Comparison of ENCODE assay signal across 10 cellular contexts in the genomic region with DNA sequence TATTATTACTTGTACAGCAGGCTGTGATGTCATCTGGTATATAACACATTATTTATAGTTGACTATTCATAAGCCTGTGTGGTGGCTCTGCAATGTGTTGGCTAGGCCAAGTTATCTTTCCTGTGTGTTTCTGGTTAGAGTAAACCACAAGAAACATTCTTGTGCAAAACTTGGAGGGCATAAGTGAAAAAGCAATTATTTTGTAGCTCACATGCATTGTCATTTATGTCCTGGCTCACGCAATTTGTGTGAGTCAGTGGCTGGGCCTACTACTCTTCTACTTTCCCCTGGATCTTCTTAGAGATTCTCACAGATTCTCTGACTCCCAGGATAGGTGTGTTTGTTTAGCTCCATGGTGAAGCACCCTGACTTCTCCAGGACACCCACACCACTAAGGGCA. TPM values are rescaled to one million over a fixed set of nuclear protein-coding genes. Genes with fewer than 3 reads are reported as not detected.
A peak's percentile ranks its signal among the peaks of the same experiment; 100 is the strongest.
DNase-seq lines count a peak whose midpoint lies in the region; ATAC-seq, FAIRE-seq and TF ChIP-seq lines count a peak whose summit lies in the region.
"Had no signal": no experiment of that assay in that cellular context is flagged by ENCODE, and none has a peak within 500 bp of the region (broad histone marks: within the 10 kb centered on the region; RNA-seq: fewer than 3 reads in every experiment).

No MANE protein-coding gene starts in this region.

- H3K36me3 Mint-ChIP-seq in HFFc6 (ENCODE audit: low read depth): no peaks in the 10 kb centered on the region
- H3K36me3 Mint-ChIP-seq in naive thymus-derived CD8-positive, alpha-beta T cell: no peaks in the 10 kb centered on the region

- POLR2A ChIA-PET in naive thymus-derived CD8-positive, alpha-beta T cell (lab: Charles Lee): no interaction called here

- H3K4me3 ChIP-seq in BLaER1 treated with 17β-estradiol and CSF1 and Interleukin-3, amounts not matched to agents 10 nM and 100 nM: no peak overlapping the region
- H3K4me3 ChIP-seq in SK-N-MC: no peak overlapping the region
- no peak overlapping the region for H3K4me3 ChIP-seq in fibroblast of the aortic adventitia (ENCODE audit: low read depth, low read length)

- peak overlapping the region in 8 of 11 experiments; percentile 3 to 69 (median 48); a peak in 12 of 22 replicates for H3K4me2 ChIP-seq in BLaER1 treated with 17β-estradiol and CSF1 and Interleukin-3, amounts not matched to agents 10 nM and 100 nM

- peaks cover 35% of the 10 kb centered on the region for H3K4me1 Mint-ChIP-seq in HFFc6 (ENCODE audit: low read depth)
- H3K4me1 Mint-ChIP-seq in naive thymus-derived CD8-positive, alpha-beta T cell: peaks cover 7 to 29% (median 23%) of the 10 kb centered on the region in 4 donors

- H3K9me3 Mint-ChIP-seq in HFFc6: no peaks in the 10 kb centered on the region
- peaks cover 0 to 3% (median 0%) of the 10 kb centered on the region in 9 donors for H3K9me3 Mint-ChIP-seq in naive thymus-derived CD8-positive, alpha-beta T cell

- H3K27ac Mint-ChIP-seq in HFFc6: peak overlapping the region; percentile 80
- H3K27ac Mint-ChIP-seq in naive thymus-derived CD8-positive, alpha-beta T cell: peak overlapping the region in 5 of 10 donors; percentile 32 to 78 (median 53)

- no peaks in the 10 kb centered on the region for H3K27me3 ChIP-seq in BLaER1 treated with 17β-estradiol and CSF1 and Interleukin-3, amounts not matched to agents 10 nM and 100 nM

- no peak for FAIRE-seq in HTR-8/SVneo (lab: Jason Lieb, UNC)
- FAIRE-seq: H1 had no signal

- no peak for TF ChIP-seq CTCF in HFFc6 (IDR thresholded peaks at IDR 0.05)
- no peak for TF ChIP-seq CTCF in fibroblast of the aortic adventitia (IDR thresholded peaks at IDR 0.05; ENCODE audit: insufficient read depth, low read length)

- H3K27ac ChIP-seq in BLaER1 treated with 17β-estradiol and CSF1 and Interleukin-3, amounts not matched to agents 10 nM and 100 nM: peak overlapping the region in 10 of 11 experiments; percentile 57 to 94 (median 88); a peak in 19 of 22 replicates
- 0 out of 2 replicates have a peak overlapping the region, but pooled peaks have one; percentile 7 for H3K27ac ChIP-seq in SK-N-MC

- H3K4me1 ChIP-seq in BLaER1 treated with 17β-estradiol and CSF1 and Interleukin-3, amounts not matched to agents 10 nM and 100 nM: peaks cover 12 to 76% (median 58%) of the 10 kb centered on the region in 10 experiments; a peak in 19 of 20 replicates

- H3K9me3 ChIP-seq in BLaER1 treated with 17β-estradiol and CSF1 and Interleukin-3, amounts not matched to agents 10 nM and 100 nM (replicated peaks in 1 of 11): peaks cover 0 to 25% (median 0%) of the 10 kb centered on the region in 11 experiments; a peak in 4 of 22 replicates
- H3K9me3 ChIP-seq in SK-N-MC (ENCODE audit: low read depth, low read length): no peaks in the 10 kb centered on the region

- peak overlapping the region in 4 of 11 experiments; percentile 14 to 55 (median 50); a peak in 8 of 22 replicates for H3K9ac ChIP-seq in BLaER1 treated with 17β-estradiol and CSF1 and Interleukin-3, amounts not matched to agents 10 nM and 100 nM
- H3K9ac ChIP-seq in SK-N-MC (ENCODE audit: insufficient read length): no peak overlapping the region

- no peak overlapping the region for H3K4me3 Mint-ChIP-seq in HFFc6
- H3K4me3 Mint-ChIP-seq in naive thymus-derived CD8-positive, alpha-beta T cell: peak overlapping the region in 1 of 10 donors; percentile 20

- H3K27me3 Mint-ChIP-seq in HFFc6 (ENCODE audit: insufficient read depth): no peaks in the 10 kb centered on the region
- peaks cover 0 to 5% (median 0%) of the 10 kb centered on the region in 5 donors for H3K27me3 Mint-ChIP-seq in naive thymus-derived CD8-positive, alpha-beta T cell

- no peaks in the 10 kb centered on the region for H4K20me1 ChIP-seq in BLaER1 treated with 17β-estradiol and CSF1 and Interleukin-3, amounts not matched to agents 10 nM and 100 nM

- no peak for ATAC-seq in GM21723 (IDR thresholded peaks at IDR 0.05; ENCODE audit: unreplicated experiment)
- ATAC-seq in naive thymus-derived CD8-positive, alpha-beta T cell: no peak

- H3K36me3 ChIP-seq in BLaER1 treated with 17β-estradiol and CSF1 and Interleukin-3, amounts not matched to agents 10 nM and 100 nM: no peaks in the 10 kb centered on the region; a peak in 1 of 22 replicates
- no peaks in the 10 kb centered on the region for H3K36me3 ChIP-seq in SK-N-MC (ENCODE audit: insufficient read depth, low read length)

- DNase-seq in HFFc6 (peak; percentile 96), SK-N-MC (ENCODE audit: low read depth, low spot score) (no peak), fibroblast of the aortic adventitia (ENCODE audit: low read depth) (peak; percentile 98), HTR-8/SVneo (ENCODE audit: insufficient read length, low spot score) (no peak), DMS 273 treated with DMSO at 0.1 percent for 48 hours (lab: John Stamatoyannopoulos, UW) (no peak)
- DNase-seq in naive thymus-derived CD8-positive, alpha-beta T cell: no peak
- DNase-seq: cerebellar nuclear complex had no signal

RNA-seq across cellular contexts. Expression of a gene that starts 59.3 kb away (rescaled TPM):
- total RNA-seq in HFFc6 (2021; fragmentation: NEBNext Ultra II Directional; extraction: Animal tissue kit (Norgen Biotek cat#: 25700)): 100 to 1,000 TPM in 2 of 6 experiments, 10 to 100 TPM in 4; 59.2 to 176 (median 70.3) TPM
- total RNA-seq in fibroblast of the aortic adventitia (ENCODE audit: low replicate concordance): 1.2 and 15.0 TPM in 2 replicates
- total RNA-seq in naive thymus-derived CD8-positive, alpha-beta T cell: not detected
- polyA plus RNA-seq in naive thymus-derived CD8-positive, alpha-beta T cell: under 1 TPM in 1 of 3 donors, not detected in 2; 0.14 TPM

Comparison
In these comparisons a context has a peak if more than half of its experiments do, and no peak if none do; other contexts are left out.
1. DNase-seq: peak in HFFc6 (single experiment) and fibroblast of the aortic adventitia (single experiment); none in SK-N-MC (single experiment), naive thymus-derived CD8-positive, alpha-beta T cell (0 of 10), HTR-8/SVneo (single experiment) and DMS 273 treated with DMSO at 0.1 percent for 48 hours (single experiment).